ENCODE assay signal across 16 cellular contexts in the genomic region with DNA sequence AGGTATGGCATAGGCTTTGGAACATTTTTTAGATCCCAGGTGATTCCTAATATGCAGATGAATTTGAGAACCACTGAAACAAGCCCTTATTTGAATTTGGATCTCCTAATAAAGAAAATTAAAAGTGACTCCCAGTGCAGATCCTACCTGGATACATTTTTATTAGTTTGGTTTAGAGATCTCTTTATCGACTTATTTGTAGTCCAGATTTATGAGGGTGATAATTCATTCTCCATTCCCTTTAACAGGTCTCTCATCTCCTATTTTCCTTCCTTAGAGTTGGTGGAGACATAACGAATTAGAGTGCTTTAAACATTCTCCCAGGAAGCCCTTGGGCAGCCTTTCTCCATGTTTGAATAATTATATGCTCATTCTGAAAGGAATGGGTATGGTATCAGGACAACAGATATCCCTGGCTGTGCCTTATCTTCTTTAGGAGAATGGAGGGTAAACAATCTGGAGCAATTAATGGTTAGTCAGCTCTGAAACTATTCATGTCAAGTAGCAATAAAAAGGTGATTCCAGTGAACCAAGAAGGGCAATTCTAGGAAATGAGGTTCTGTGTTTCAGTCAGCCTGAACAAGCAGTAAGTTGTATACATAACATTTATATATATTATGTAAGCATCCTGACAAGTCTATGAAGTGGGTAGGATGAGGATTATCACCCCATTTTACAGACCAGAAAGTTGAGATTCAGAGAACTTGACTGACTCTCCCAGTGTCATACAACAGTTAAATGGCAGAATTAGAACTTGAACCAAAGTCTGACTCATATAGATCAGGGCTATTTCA. TPM values are rescaled to one million over a fixed set of nuclear protein-coding genes. Genes with fewer than 3 reads are reported as not detected.
A peak's percentile ranks its signal among the peaks of the same experiment; 100 is the strongest.
DNase-seq lines count a peak whose midpoint lies in the region; TF ChIP-seq lines count a peak whose summit lies in the region.
"Had no signal": no experiment of that assay in that cellular context is flagged by ENCODE, and none has a peak within 500 bp of the region (broad histone marks: within the 10 kb centered on the region; RNA-seq: fewer than 3 reads in every experiment).

No MANE protein-coding gene starts in this region.

- H3K27ac ChIP-seq in VCaP, result peak overlapping the region; percentile 87
- no peak overlapping the region for H3K27ac ChIP-seq in mesenchymal stem cell (ENCODE audit: low read length, poor library complexity, severe bottlenecking)
- H3K27ac ChIP-seq in suprapubic skin, result no peak overlapping the region
- H3K27ac ChIP-seq: BLaER1 treated with 17β-estradiol and CSF1 and Interleukin-3, amounts not matched to agents 10 nM and 100 nM had no signal

- no peak overlapping the region for H2AFZ ChIP-seq in mesenchymal stem cell (ENCODE audit: low read depth, low read length)

- H3K23ac ChIP-seq in mesenchymal stem cell (ENCODE audit: low read length in 2 of 2), result no peak overlapping the region

- H2AK5ac ChIP-seq in mesenchymal stem cell (ENCODE audit: low read length, severe bottlenecking), result no peak overlapping the region

- H3K79me1 ChIP-seq in mesenchymal stem cell (replicated peaks; ENCODE audit: low read length, poor library complexity, severe bottlenecking), result peaks cover 6% of the 10 kb centered on the region

- no peak overlapping the region for H2BK5ac ChIP-seq in mesenchymal stem cell (ENCODE audit: low read depth, low read length, poor library complexity, severe bottlenecking)

- no peak overlapping the region for H3K14ac ChIP-seq in mesenchymal stem cell (ENCODE audit: low read length in 2 of 2)

- no peak for TF ChIP-seq POLR2A in suprapubic skin (IDR thresholded peaks at IDR 0.05)

- 60% methylated on average over 1 of the region's 2 CpGs for WGBS in mesenchymal stem cell
- 79% methylated on average over 2 of the region's 2 CpGs for WGBS in suprapubic skin

- no peak overlapping the region for H2BK120ac ChIP-seq in mesenchymal stem cell (ENCODE audit: low read depth, low read length)

- no peak overlapping the region for H3K18ac ChIP-seq in mesenchymal stem cell (ENCODE audit: low read depth in 1 of 2, low read length in 2 of 2)

- H3K27me3 ChIP-seq in mesenchymal stem cell (ENCODE audit: control insufficient read depth in 1 of 2, insufficient read depth in 1 of 2, low read length in 2 of 2) (no peaks in the 10 kb centered on the region), suprapubic skin (no peaks in the 10 kb centered on the region)
- H3K27me3 ChIP-seq: BLaER1 treated with 17β-estradiol and CSF1 and Interleukin-3, amounts not matched to agents 10 nM and 100 nM had no signal

- TF ChIP-seq CTCF in VCaP (conservative IDR thresholded peaks at IDR 0.05) (no peak), suprapubic skin (IDR thresholded peaks at IDR 0.05) (no peak)

- H3K4me3 ChIP-seq in mesenchymal stem cell (ENCODE audit: insufficient read depth in 1 of 2, low read depth in 1 of 2, low read length in 2 of 2), result no peak overlapping the region
- no peak overlapping the region for H3K4me3 ChIP-seq in suprapubic skin
- H3K4me3 ChIP-seq: BLaER1 treated with 17β-estradiol and CSF1 and Interleukin-3, amounts not matched to agents 10 nM and 100 nM; prostate gland had no signal

- H3K9me3 ChIP-seq in mesenchymal stem cell (ENCODE audit: control insufficient read depth, low read length) (no peaks in the 10 kb centered on the region), suprapubic skin (no peaks in the 10 kb centered on the region)
- H3K9me3 ChIP-seq: BLaER1 treated with 17β-estradiol and CSF1 and Interleukin-3, amounts not matched to agents 10 nM and 100 nM; prostate gland had no signal

- no peak for TF ChIP-seq EP300 in suprapubic skin (IDR thresholded peaks at IDR 0.05)

- no peak overlapping the region for H2BK15ac ChIP-seq in mesenchymal stem cell (ENCODE audit: low read depth, poor library complexity, severe bottlenecking)

- H3K4me1 ChIP-seq in mesenchymal stem cell (ENCODE audit: control insufficient read depth, insufficient read depth, low read depth, low read length) (no peaks in the 10 kb centered on the region), suprapubic skin (peaks cover 6% of the 10 kb centered on the region)

- H2BK12ac ChIP-seq in mesenchymal stem cell (ENCODE audit: low read length in 2 of 2), result no peak overlapping the region

- H4K91ac ChIP-seq in mesenchymal stem cell (ENCODE audit: low read length), result no peak overlapping the region

- H3K4me2 ChIP-seq in mesenchymal stem cell (ENCODE audit: low read length, poor library complexity, severe bottlenecking), result no peak overlapping the region
- H3K4me2 ChIP-seq: BLaER1 treated with 17β-estradiol and CSF1 and Interleukin-3, amounts not matched to agents 10 nM and 100 nM had no signal

- H4K8ac ChIP-seq in mesenchymal stem cell (ENCODE audit: low read length), result no peak overlapping the region

- peak; percentile 69 for DNase-seq in Daoy (ENCODE audit: low read depth)
- peak; percentile 93 for DNase-seq in NCI-H146 (lab: John Stamatoyannopoulos, UW)
- peak; percentile 30 for DNase-seq in mesenchymal stem cell
- no peak for DNase-seq in superior temporal gyrus (ENCODE audit: extremely low spot score)
- no peak for DNase-seq in suprapubic skin (ENCODE audit: low spot score in 2 of 2)
- no peak for DNase-seq in COLO829 (ENCODE audit: low spot score)
- DNase-seq: activated CD8-positive, alpha-beta T cell treated with anti-CD3 and anti-CD28 coated beads, Interleukin-2, amount 10 ng/mL, durations not matched to agents 7 days and 5 days; activated effector memory CD4-positive, alpha-beta T cell treated with anti-CD3 and anti-CD28 coated beads, Interleukin-2, amount 50 U/mL, for 16 hours; GDM1; hypothalamus; KG1; naive B cell; NCI-H1694 treated with DMSO at 0.1 percent for 48 hours had no signal

- H3K4ac ChIP-seq in mesenchymal stem cell (ENCODE audit: low read depth in 1 of 2, low read length in 2 of 2), result no peak overlapping the region

- H3K36me3 ChIP-seq in mesenchymal stem cell (ENCODE audit: control insufficient read depth in 1 of 2, insufficient read depth in 2 of 2, low read depth in 1 of 2, low read length in 2 of 2) (peaks cover 0 to 3% of the 10 kb centered on the region in 2 experiments), suprapubic skin (no peaks in the 10 kb centered on the region)
- H3K36me3 ChIP-seq: prostate gland had no signal

- no peak overlapping the region for H3K9ac ChIP-seq in mesenchymal stem cell (ENCODE audit: low read length)
- H3K9ac ChIP-seq: BLaER1 treated with 17β-estradiol and CSF1 and Interleukin-3, amounts not matched to agents 10 nM and 100 nM had no signal

RNA-seq across cellular contexts. Expression of a gene that starts 53.9 kb away (rescaled TPM):
- total RNA-seq in Daoy (2014; rRNA removed; shearing (Covaris generic)), result 21.3 and 24.2 TPM in 2 replicates
- 11.2 TPM for polyA plus RNA-seq in mesenchymal stem cell (2013, experiment 1 of 2)
- 10.9 TPM for polyA plus RNA-seq in mesenchymal stem cell (2013, experiment 2 of 2)
- total RNA-seq in suprapubic skin, result 10 to 100 TPM; 32.2 to 54.4 (median 42.8) TPM

Comparison
In these comparisons a context has a peak if more than half of its experiments do, and no peak if none do; other contexts are left out.
1. DNase-seq: peak in Daoy (single experiment), NCI-H146 (single experiment) and mesenchymal stem cell (single experiment); none in superior temporal gyrus (single experiment), suprapubic skin (0 of 2) and COLO829 (single experiment).